Comparison of ENCODE assay signal across 8 cellular contexts in genomic region chr15:43132830-43133428, GRCh38. TPM values are rescaled to one million over a fixed set of nuclear protein-coding genes. Genes with fewer than 3 reads are reported as not detected.
DNase-seq lines count a peak whose midpoint lies in the region; ATAC-seq and TF ChIP-seq lines count a peak whose summit lies in the region.

No MANE protein-coding gene starts in this region.

- H3K4me1 Mint-ChIP-seq in WTC11, result peaks cover 16% of the 10 kb centered on the region

- H3K27me3 Mint-ChIP-seq in WTC11 (ENCODE audit: low read depth), result peaks cover 65% of the 10 kb centered on the region

- peak overlapping the region; percentile 99 for H3K4me2 ChIP-seq in skeletal muscle satellite cell (ENCODE audit: low read length)

- H3K4me1 ChIP-seq in HAP-1 (peaks cover 22% of the 10 kb centered on the region), left ventricle myocardium inferior (peaks cover 28% of the 10 kb centered on the region), skeletal muscle satellite cell (ENCODE audit: control insufficient read depth, insufficient read depth, low read length) (peaks cover 13% of the 10 kb centered on the region)

- H3K27me3 ChIP-seq in HAP-1 (ENCODE audit: low read depth), result no peaks in the 10 kb centered on the region
- no peaks in the 10 kb centered on the region for H3K27me3 ChIP-seq in left ventricle myocardium inferior (ENCODE audit: low read depth)
- H3K27me3 ChIP-seq in skeletal muscle satellite cell (ENCODE audit: control insufficient read depth, insufficient read depth, low read length), result no peaks in the 10 kb centered on the region

- POLR2A ChIA-PET in WTC11 (lab: Charles Lee), result no interaction called here

- intact Hi-C loops in left ventricle myocardium inferior (cut with micrococcal nuclease), result no loop called here

- H3K9me3 ChIP-seq in HAP-1 (0 out of 2 replicates have a peak, but pooled peaks cover 2% of the 10 kb centered on the region), left ventricle myocardium inferior (replicated peaks) (peaks cover 8% of the 10 kb centered on the region), skeletal muscle satellite cell (replicated peaks; ENCODE audit: low read length) (no peaks in the 10 kb centered on the region)

- peak overlapping the region; percentile 40 for H3K27ac Mint-ChIP-seq in WTC11

- H3K36me3 ChIP-seq in HAP-1 (replicated peaks), result peaks cover 18% of the 10 kb centered on the region
- peaks cover 22% of the 10 kb centered on the region for H3K36me3 ChIP-seq in left ventricle myocardium inferior
- H3K36me3 ChIP-seq in skeletal muscle satellite cell (ENCODE audit: insufficient read depth, low read length), result peaks cover 9% of the 10 kb centered on the region

- TF ChIP-seq CTCF in WTC11 (IDR thresholded peaks at IDR 0.05), result no peak
- no peak for TF ChIP-seq CTCF in left ventricle myocardium inferior (IDR thresholded peaks at IDR 0.05; ENCODE audit: borderline replicate concordance)
- TF ChIP-seq CTCF in omental fat pad (IDR thresholded peaks at IDR 0.05), result no peak

- CTCF ChIA-PET in WTC11 (lab: Charles Lee), result interaction anchor here (1.8 kb wide), 1 partner anchor 72 kb away, joined by 7 read pairs; no protein-coding TSS in a partner anchor

- peak overlapping the region; percentile 76 for H3K4me3 Mint-ChIP-seq in WTC11

- H3K27ac ChIP-seq in left ventricle myocardium inferior (replicated peaks), result peak overlapping the region; percentile 93

- in situ Hi-C loops in HAP-1 (cut with MboI; ENCODE audit: low sequenced_read_pairs), result no loop called here

- H3K9ac ChIP-seq in skeletal muscle satellite cell (ENCODE audit: low read depth, low read length), result peak overlapping the region; percentile 84

- H3K4me3 ChIP-seq in HAP-1, result peak overlapping the region; percentile 57
- H3K4me3 ChIP-seq in left ventricle myocardium inferior, result peak overlapping the region; percentile 97
- H3K4me3 ChIP-seq in skeletal muscle satellite cell (ENCODE audit: low read length), result peak overlapping the region; percentile 89

- H3K36me3 Mint-ChIP-seq in WTC11, result peaks cover 6% of the 10 kb centered on the region; the same call in 1 of the 2 replicates

- H3K9me3 Mint-ChIP-seq in WTC11, result peaks cover 23% of the 10 kb centered on the region

- peak in 1 of 2 experiments; percentile 21 for DNase-seq in HAP-1 (ENCODE audit: low spot score in 2 of 2)
- peak; percentile 17 for DNase-seq in WTC11 (ENCODE audit: low spot score)
- DNase-seq in left ventricle myocardium inferior, result no peak
- no peak for DNase-seq in omental fat pad (ENCODE audit: low spot score)
- no peak for DNase-seq in DMS 273 treated with DMSO at 0.1 percent for 48 hours (lab: John Stamatoyannopoulos, UW)
- DNase-seq in HPDE6-E6E7 (ENCODE audit: extremely low spot score), result no peak
- DNase-seq in NCI-H1436 treated with DMSO at 0.1 percent for 48 hours (lab: John Stamatoyannopoulos, UW), result no peak

- peak; percentile 8; the same call in 1 of the 2 replicates for ATAC-seq in WTC11
- no peak for ATAC-seq in omental fat pad (ENCODE audit: low FRiP score)

TF ChIP-seq in WTC11, 78 proteins besides CTCF, POLR2A, EP300 and RAD21:
- TF ChIP-seq ZNF671 (CRISPR knock-in tag; IDR thresholded peaks at IDR 0.05) (no peak), GABPB1 (CRISPR knock-in tag; IDR thresholded peaks at IDR 0.05) (0 out of 2 replicates have a peak, but pooled peaks have one; percentile 7), GTF2I (CRISPR knock-in tag; conservative IDR thresholded peaks at IDR 0.05) (no peak), ZNF121 (CRISPR knock-in tag; IDR thresholded peaks at IDR 0.05) (peak; percentile 64)

RNA-seq across cellular contexts. Expression of gene TMEM62, which starts 0.5 kb away (rescaled TPM):
- 4.6 to 5.6 TPM (median 5.0 TPM) in 3 replicates for total RNA-seq in WTC11 (2021)
- 12.2 TPM for total RNA-seq in left ventricle myocardium inferior
- 6.6 and 8.4 TPM in 2 replicates for total RNA-seq in skeletal muscle satellite cell (2012; rRNA removed)
- 10 to 100 TPM; 16.6 to 32.9 (median 21.0) TPM for total RNA-seq in omental fat pad

RNA-seq across cellular contexts. Expression of gene UBR1, which starts 27.1 kb away (rescaled TPM):
- 17.2 to 18.9 TPM (median 17.9 TPM) in 3 replicates for total RNA-seq in WTC11 (2021)
- 24.2 TPM for total RNA-seq in left ventricle myocardium inferior
- total RNA-seq in skeletal muscle satellite cell (2012; rRNA removed), result 26.9 and 30.6 TPM in 2 replicates
- total RNA-seq in omental fat pad, result 10 to 100 TPM; 37.3 to 45.7 (median 43.5) TPM

RNA-seq across cellular contexts. Expression of gene CCNDBP1, which starts 52.3 kb away (rescaled TPM):
- total RNA-seq in WTC11 (2021) (19.1 to 22.0 TPM (median 20.4 TPM) in 3 replicates), left ventricle myocardium inferior (54.4 TPM), omental fat pad (100 to 1,000 TPM in 1 of 4 donors, 10 to 100 TPM in 3; 70.0 to 126 (median 78.3) TPM)
- 55.3 and 56.0 TPM in 2 replicates for total RNA-seq in skeletal muscle satellite cell (2012; rRNA removed)
